Comparison of ENCODE assay signal across 1 cellular context in genomic region chr3:48592519-48593087, GRCh38.
A peak's percentile ranks its signal among the peaks of the same experiment; 100 is the strongest.
TF ChIP-seq lines count a peak whose summit lies in the region.

No MANE protein-coding gene starts in this region.

TF ChIP-seq in A549, 52 proteins besides CTCF, POLR2A, EP300 and RAD21:
- 0 out of 5 replicates have a peak, but pooled peaks of 1 of the 2 experiments have one; percentile 2 for TF ChIP-seq JUN (IDR thresholded peaks at IDR 0.05)
- no peak for TF ChIP-seq CEBPB (IDR thresholded peaks at IDR 0.05)
- TF ChIP-seq KDM1A (IDR thresholded peaks at IDR 0.05; ENCODE audit: low read depth) = no peak
- TF ChIP-seq EHF (CRISPR knock-in tag; IDR thresholded peaks at IDR 0.05) = no peak
- TF ChIP-seq CHD2 (IDR thresholded peaks at IDR 0.05; ENCODE audit: low read length, partially characterized antibody) = no peak
